25 cellular contexts compared by ENCODE assay signal in the genomic region with DNA sequence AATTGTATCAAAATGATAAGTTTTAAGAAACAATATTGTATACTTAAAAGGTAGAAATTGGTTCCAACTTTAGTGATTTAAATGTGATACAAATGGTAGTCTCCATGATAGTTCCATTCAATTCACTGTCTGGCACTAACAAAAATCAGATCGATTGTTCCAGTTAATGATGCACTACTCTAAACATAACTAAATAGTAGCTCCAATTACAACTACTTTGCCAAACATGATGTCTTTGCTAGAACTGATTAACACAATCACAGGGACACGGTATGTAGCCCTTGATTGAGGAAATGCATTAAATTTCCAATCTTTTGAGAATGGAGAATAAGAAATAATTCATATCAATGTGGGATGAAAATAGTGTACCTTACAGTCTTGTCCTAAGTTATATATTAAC.
"Had no signal": no experiment of that assay in that cellular context is flagged by ENCODE, and none has a peak within 500 bp of the region (broad histone marks: within the 10 kb centered on the region; RNA-seq: fewer than 3 reads in every experiment).

No MANE protein-coding gene starts in this region.

- H3K27ac ChIP-seq: colonic mucosa, coronary artery, dorsolateral prefrontal cortex, epithelial cell of prostate, esophagus muscularis mucosa, esophagus squamous epithelium, foreskin keratinocyte, gastrocnemius medialis, gastroesophageal sphincter, heart left ventricle, heart right ventricle had no signal

- H3K4me3 ChIP-seq: colonic mucosa, coronary artery, dorsolateral prefrontal cortex, esophagus muscularis mucosa, esophagus squamous epithelium, gastrocnemius medialis, gastroesophageal sphincter, heart left ventricle, heart right ventricle had no signal

- H3K9me3 ChIP-seq: colonic mucosa, esophagus squamous epithelium, gastrocnemius medialis, gastroesophageal sphincter had no signal

- DNase-seq: colonic mucosa; cortex of kidney; dermis blood vessel endothelial cell; dorsolateral prefrontal cortex; effector CD4-positive, alpha-beta T cell; effector CD8-positive, alpha-beta T cell; effector memory CD4-positive, alpha-beta T cell; effector memory CD8-positive, alpha-beta T cell; endodermal cell; erythroblast; esophagus squamous epithelium; foreskin fibroblast; foreskin keratinocyte; foreskin melanocyte; gastrocnemius medialis; glutamatergic neuron; head of caudate nucleus; heart left ventricle; heart right ventricle had no signal

- FAIRE-seq: endothelial cell of umbilical vein had no signal

- ATAC-seq: effector memory CD8-positive, alpha-beta T cell; esophagus mucosa; foreskin keratinocyte; gastrocnemius medialis; gastroesophageal sphincter; heart left ventricle; heart right ventricle had no signal

- H3K36me3 ChIP-seq: colonic mucosa, esophagus muscularis mucosa, esophagus squamous epithelium, gastrocnemius medialis, gastroesophageal sphincter, heart left ventricle, heart right ventricle had no signal

- H3K4me1 ChIP-seq: colonic mucosa, esophagus muscularis mucosa, esophagus squamous epithelium, foreskin keratinocyte, gastrocnemius medialis, gastroesophageal sphincter, heart left ventricle, heart right ventricle had no signal

- H3K27me3 ChIP-seq: colonic mucosa, dorsolateral prefrontal cortex, esophagus muscularis mucosa, esophagus squamous epithelium, foreskin keratinocyte, gastrocnemius medialis, gastroesophageal sphincter, heart left ventricle, heart right ventricle had no signal
